Comparison of ENCODE assay signal across 2 cellular contexts in the genomic region with DNA sequence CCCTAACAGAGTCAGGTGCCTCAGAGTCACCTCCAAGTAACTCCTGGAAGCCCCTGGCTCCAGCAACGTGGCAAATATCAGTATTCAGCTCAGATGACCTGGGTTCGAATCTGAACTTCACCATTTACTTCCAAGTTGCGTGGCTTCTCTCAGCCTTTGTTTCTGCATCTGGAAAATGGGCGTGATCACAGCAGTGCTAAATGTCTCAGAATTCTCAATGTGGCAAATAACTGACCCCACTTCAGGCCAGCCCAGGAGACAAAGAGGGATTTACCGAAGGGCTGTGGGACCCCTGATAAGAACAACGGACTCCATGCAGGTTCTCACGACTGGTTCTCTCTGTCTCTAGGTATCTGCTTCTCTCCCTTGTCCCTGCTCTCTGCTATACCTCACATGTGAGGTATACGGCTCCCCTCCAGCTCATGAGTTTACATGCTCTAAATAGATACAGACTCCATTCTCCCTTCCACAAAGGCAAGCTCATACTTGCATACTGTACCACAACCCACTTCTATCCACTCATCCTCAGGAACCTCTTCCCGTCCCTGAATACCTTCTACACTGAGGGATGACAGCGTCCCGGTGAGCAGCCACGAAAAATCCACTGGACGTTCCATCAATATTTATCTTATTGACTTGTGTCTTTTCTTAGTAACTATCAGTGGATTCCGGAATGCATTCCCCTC.
TF ChIP-seq lines count a peak whose summit lies in the region.

No MANE protein-coding gene starts in this region.

TF ChIP-seq in K562, 482 proteins besides CTCF, POLR2A, EP300 and RAD21:
- TF ChIP-seq CBX8 (IDR thresholded peaks at IDR 0.05; ENCODE audit: borderline replicate concordance, extremely low read depth, low read depth, low read length, poor library complexity, severe bottlenecking) (no peak), KDM1A (IDR thresholded peaks at IDR 0.05) (peak in 1 of 2 experiments; percentile 18; a peak in 1 of 4 replicates), NFYB (IDR thresholded peaks at IDR 0.05; ENCODE audit: extremely low read depth, insufficient read length) (no peak), RBM25 (IDR thresholded peaks at IDR 0.05; ENCODE audit: low read depth, low read length, severe bottlenecking) (peak; percentile 55), CBX1 (IDR thresholded peaks at IDR 0.05; ENCODE audit: low read depth) (no peak), HMGN3 (IDR thresholded peaks at IDR 0.05; ENCODE audit: borderline replicate concordance, extremely low read depth, insufficient read length, low read depth, low read length) (no peak)

TF ChIP-seq in HepG2, 621 proteins besides CTCF, POLR2A, EP300 and RAD21 (continues in another document):
- TF ChIP-seq, protein P1, sequence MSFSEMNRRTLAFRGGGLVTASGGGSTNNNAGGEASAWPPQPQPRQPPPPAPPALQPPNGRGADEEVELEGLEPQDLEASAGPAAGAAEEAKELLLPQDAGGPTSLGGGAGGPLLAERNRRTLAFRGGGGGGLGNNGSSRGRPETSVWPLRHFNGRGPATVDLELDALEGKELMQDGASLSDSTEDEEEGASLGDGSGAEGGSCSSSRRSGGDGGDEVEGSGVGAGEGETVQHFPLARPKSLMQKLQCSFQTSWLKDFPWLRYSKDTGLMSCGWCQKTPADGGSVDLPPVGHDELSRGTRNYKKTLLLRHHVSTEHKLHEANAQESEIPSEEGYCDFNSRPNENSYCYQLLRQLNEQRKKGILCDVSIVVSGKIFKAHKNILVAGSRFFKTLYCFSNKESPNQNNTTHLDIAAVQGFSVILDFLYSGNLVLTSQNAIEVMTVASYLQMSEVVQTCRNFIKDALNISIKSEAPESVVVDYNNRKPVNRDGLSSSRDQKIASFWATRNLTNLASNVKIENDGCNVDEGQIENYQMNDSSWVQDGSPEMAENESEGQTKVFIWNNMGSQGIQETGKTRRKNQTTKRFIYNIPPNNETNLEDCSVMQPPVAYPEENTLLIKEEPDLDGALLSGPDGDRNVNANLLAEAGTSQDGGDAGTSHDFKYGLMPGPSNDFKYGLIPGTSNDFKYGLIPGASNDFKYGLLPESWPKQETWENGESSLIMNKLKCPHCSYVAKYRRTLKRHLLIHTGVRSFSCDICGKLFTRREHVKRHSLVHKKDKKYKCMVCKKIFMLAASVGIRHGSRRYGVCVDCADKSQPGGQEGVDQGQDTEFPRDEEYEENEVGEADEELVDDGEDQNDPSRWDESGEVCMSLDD (CRISPR knock-in tag; IDR thresholded peaks at IDR 0.05; ENCODE audit: borderline replicate concordance) = no peak
- TF ChIP-seq, protein P2, sequence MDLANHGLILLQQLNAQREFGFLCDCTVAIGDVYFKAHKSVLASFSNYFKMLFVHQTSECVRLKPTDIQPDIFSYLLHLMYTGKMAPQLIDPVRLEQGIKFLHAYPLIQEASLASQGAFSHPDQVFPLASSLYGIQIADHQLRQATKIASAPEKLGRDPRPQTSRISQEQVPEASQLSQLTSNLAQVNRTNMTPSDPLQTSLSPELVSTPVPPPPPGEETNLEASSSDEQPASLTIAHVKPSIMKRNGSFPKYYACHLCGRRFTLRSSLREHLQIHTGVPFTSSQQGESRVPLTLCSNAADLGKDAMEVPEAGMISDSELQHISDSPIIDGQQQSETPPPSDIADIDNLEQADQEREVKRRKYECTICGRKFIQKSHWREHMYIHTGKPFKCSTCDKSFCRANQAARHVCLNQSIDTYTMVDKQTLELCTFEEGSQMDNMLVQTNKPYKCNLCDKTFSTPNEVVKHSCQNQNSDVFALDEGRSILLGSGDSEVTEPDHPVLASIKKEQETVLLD (CRISPR knock-in tag; IDR thresholded peaks at IDR 0.05; ENCODE audit: low read depth) = no peak
- TF ChIP-seq HNRNPLL (IDR thresholded peaks at IDR 0.05; ENCODE audit: low read depth, low read length, poor library complexity, severe bottlenecking) (no peak), ZNF788 (CRISPR knock-in tag; IDR thresholded peaks at IDR 0.05; ENCODE audit: borderline replicate concordance) (0 out of 2 replicates have a peak, but pooled peaks have one; percentile 36), ZNF660 (CRISPR knock-in tag; IDR thresholded peaks at IDR 0.05; ENCODE audit: borderline replicate concordance, low read depth) (no peak), ZNF674 (CRISPR knock-in tag; IDR thresholded peaks at IDR 0.05; ENCODE audit: low read depth) (no peak), NFIB (CRISPR knock-in tag; IDR thresholded peaks at IDR 0.05; ENCODE audit: borderline replicate concordance) (no peak; the same call in 1 of the 2 replicates), SAFB2 (CRISPR knock-in tag; IDR thresholded peaks at IDR 0.05; ENCODE audit: borderline replicate concordance, low read depth) (no peak), ZNF430 (CRISPR knock-in tag; IDR thresholded peaks at IDR 0.05) (peak; percentile 56; the same call in 1 of the 2 replicates), XRCC5 (optimal IDR thresholded peaks at IDR 0.05; ENCODE audit: low read length) (no peak), ZNF557 (CRISPR knock-in tag; IDR thresholded peaks at IDR 0.05) (no peak), ZNF746 (CRISPR knock-in tag; IDR thresholded peaks at IDR 0.05) (no peak), ISL2 (CRISPR knock-in tag; IDR thresholded peaks at IDR 0.05) (no peak), CEBPG (CRISPR knock-in tag; IDR thresholded peaks at IDR 0.05) (no peak), NFE2L2 (IDR thresholded peaks at IDR 0.05; ENCODE audit: low read length) (no peak), EHMT2 (IDR thresholded peaks at IDR 0.05; ENCODE audit: borderline replicate concordance, low read depth, low read length) (no peak), GLI4 (CRISPR knock-in tag; IDR thresholded peaks at IDR 0.05; ENCODE audit: borderline replicate concordance) (no peak), ZNF629 (CRISPR knock-in tag; conservative IDR thresholded peaks at IDR 0.05) (peak; percentile 96), EEA1 (CRISPR knock-in tag; IDR thresholded peaks at IDR 0.05; ENCODE audit: borderline replicate concordance) (no peak), RCOR2 (CRISPR knock-in tag; IDR thresholded peaks at IDR 0.05) (0 out of 2 replicates have a peak, but pooled peaks have one; percentile 29), NCOA2 (CRISPR knock-in tag; IDR thresholded peaks at IDR 0.05) (no peak), CHD4 (IDR thresholded peaks at IDR 0.05; ENCODE audit: borderline replicate concordance, low read length) (no peak), NRL (CRISPR knock-in tag; IDR thresholded peaks at IDR 0.05; ENCODE audit: borderline replicate concordance) (no peak), ZNF33B (CRISPR knock-in tag; IDR thresholded peaks at IDR 0.05) (no peak), ZNF564 (CRISPR knock-in tag; IDR thresholded peaks at IDR 0.05) (no peak), ZBTB3 (CRISPR knock-in tag; IDR thresholded peaks at IDR 0.05; ENCODE audit: borderline replicate concordance, low read depth) (no peak), FOXO1 (CRISPR knock-in tag; IDR thresholded peaks at IDR 0.05) (no peak), EED (CRISPR knock-in tag; IDR thresholded peaks at IDR 0.05) (peak; percentile 56; the same call in 1 of the 2 replicates)
- TF ChIP-seq, protein P3, sequence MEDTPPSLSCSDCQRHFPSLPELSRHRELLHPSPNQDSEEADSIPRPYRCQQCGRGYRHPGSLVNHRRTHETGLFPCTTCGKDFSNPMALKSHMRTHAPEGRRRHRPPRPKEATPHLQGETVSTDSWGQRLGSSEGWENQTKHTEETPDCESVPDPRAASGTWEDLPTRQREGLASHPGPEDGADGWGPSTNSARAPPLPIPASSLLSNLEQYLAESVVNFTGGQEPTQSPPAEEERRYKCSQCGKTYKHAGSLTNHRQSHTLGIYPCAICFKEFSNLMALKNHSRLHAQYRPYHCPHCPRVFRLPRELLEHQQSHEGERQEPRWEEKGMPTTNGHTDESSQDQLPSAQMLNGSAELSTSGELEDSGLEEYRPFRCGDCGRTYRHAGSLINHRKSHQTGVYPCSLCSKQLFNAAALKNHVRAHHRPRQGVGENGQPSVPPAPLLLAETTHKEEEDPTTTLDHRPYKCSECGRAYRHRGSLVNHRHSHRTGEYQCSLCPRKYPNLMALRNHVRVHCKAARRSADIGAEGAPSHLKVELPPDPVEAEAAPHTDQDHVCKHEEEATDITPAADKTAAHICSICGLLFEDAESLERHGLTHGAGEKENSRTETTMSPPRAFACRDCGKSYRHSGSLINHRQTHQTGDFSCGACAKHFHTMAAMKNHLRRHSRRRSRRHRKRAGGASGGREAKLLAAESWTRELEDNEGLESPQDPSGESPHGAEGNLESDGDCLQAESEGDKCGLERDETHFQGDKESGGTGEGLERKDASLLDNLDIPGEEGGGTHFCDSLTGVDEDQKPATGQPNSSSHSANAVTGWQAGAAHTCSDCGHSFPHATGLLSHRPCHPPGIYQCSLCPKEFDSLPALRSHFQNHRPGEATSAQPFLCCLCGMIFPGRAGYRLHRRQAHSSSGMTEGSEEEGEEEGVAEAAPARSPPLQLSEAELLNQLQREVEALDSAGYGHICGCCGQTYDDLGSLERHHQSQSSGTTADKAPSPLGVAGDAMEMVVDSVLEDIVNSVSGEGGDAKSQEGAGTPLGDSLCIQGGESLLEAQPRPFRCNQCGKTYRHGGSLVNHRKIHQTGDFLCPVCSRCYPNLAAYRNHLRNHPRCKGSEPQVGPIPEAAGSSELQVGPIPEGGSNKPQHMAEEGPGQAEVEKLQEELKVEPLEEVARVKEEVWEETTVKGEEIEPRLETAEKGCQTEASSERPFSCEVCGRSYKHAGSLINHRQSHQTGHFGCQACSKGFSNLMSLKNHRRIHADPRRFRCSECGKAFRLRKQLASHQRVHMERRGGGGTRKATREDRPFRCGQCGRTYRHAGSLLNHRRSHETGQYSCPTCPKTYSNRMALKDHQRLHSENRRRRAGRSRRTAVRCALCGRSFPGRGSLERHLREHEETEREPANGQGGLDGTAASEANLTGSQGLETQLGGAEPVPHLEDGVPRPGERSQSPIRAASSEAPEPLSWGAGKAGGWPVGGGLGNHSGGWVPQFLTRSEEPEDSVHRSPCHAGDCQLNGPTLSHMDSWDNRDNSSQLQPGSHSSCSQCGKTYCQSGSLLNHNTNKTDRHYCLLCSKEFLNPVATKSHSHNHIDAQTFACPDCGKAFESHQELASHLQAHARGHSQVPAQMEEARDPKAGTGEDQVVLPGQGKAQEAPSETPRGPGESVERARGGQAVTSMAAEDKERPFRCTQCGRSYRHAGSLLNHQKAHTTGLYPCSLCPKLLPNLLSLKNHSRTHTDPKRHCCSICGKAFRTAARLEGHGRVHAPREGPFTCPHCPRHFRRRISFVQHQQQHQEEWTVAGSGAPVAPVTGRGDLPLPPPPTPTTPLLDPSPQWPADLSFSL (CRISPR knock-in tag; IDR thresholded peaks at IDR 0.05) = no peak
- TF ChIP-seq, protein P4, sequence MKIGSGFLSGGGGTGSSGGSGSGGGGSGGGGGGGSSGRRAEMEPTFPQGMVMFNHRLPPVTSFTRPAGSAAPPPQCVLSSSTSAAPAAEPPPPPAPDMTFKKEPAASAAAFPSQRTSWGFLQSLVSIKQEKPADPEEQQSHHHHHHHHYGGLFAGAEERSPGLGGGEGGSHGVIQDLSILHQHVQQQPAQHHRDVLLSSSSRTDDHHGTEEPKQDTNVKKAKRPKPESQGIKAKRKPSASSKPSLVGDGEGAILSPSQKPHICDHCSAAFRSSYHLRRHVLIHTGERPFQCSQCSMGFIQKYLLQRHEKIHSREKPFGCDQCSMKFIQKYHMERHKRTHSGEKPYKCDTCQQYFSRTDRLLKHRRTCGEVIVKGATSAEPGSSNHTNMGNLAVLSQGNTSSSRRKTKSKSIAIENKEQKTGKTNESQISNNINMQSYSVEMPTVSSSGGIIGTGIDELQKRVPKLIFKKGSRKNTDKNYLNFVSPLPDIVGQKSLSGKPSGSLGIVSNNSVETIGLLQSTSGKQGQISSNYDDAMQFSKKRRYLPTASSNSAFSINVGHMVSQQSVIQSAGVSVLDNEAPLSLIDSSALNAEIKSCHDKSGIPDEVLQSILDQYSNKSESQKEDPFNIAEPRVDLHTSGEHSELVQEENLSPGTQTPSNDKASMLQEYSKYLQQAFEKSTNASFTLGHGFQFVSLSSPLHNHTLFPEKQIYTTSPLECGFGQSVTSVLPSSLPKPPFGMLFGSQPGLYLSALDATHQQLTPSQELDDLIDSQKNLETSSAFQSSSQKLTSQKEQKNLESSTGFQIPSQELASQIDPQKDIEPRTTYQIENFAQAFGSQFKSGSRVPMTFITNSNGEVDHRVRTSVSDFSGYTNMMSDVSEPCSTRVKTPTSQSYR (CRISPR knock-in tag; IDR thresholded peaks at IDR 0.05; ENCODE audit: borderline replicate concordance) = no peak
- TF ChIP-seq, protein P5, sequence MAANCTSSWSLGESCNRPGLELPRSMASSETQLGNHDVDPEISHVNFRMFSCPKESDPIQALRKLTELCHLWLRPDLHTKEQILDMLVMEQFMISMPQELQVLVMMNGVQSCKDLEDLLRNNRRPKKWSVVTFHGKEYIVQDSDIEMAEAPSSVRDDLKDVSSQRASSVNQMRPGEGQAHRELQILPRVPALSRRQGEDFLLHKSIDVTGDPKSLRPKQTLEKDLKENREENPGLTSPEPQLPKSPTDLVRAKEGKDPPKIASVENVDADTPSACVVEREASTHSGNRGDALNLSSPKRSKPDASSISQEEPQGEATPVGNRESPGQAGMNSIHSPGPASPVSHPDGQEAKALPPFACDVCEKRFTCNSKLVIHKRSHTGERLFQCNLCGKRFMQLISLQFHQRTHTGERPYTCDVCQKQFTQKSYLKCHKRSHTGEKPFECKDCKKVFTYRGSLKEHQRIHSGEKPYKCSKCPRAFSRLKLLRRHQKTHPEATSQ (CRISPR knock-in tag; IDR thresholded peaks at IDR 0.05; ENCODE audit: borderline replicate concordance) = no peak
